In genomic region chr11:78840190-78840589, GRCh38 we compare ENCODE assay signal across 15 cellular contexts.
DNase-seq lines count a peak whose midpoint lies in the region; ATAC-seq and TF ChIP-seq lines count a peak whose summit lies in the region.
"Had no signal": no experiment of that assay in that cellular context is flagged by ENCODE, and none has a peak within 500 bp of the region (broad histone marks: within the 10 kb centered on the region; RNA-seq: fewer than 3 reads in every experiment).

No MANE protein-coding gene starts in this region.

- H3K4me1 Mint-ChIP-seq in activated CD8-positive, alpha-beta memory T cell treated with anti-CD3 and anti-CD28 coated beads, Interleukin-2, amount 10 ng/mL, durations not matched to agents 7 days and 5 days, result no peaks in the 10 kb centered on the region

- H3K9me2 ChIP-seq in GM23248 (ENCODE audit: insufficient read depth) (no peaks in the 10 kb centered on the region), hepatocyte (replicated peaks; ENCODE audit: insufficient read depth) (no peaks in the 10 kb centered on the region)

- H3K27ac Mint-ChIP-seq in activated CD8-positive, alpha-beta memory T cell treated with anti-CD3 and anti-CD28 coated beads, Interleukin-2, amount 10 ng/mL, durations not matched to agents 7 days and 5 days, result no peak overlapping the region

- H3K4me3 Mint-ChIP-seq in activated CD8-positive, alpha-beta memory T cell treated with anti-CD3 and anti-CD28 coated beads, Interleukin-2, amount 10 ng/mL, durations not matched to agents 7 days and 5 days, result no peak overlapping the region

- H3F3A ChIP-seq in GM23248 (ENCODE audit: insufficient read depth), result peaks cover 15% of the 10 kb centered on the region

- H3K4me3 ChIP-seq in GM23248, result 0 out of 2 replicates have a peak overlapping the region, but pooled peaks have one; percentile 13
- no peak overlapping the region for H3K4me3 ChIP-seq in cardiac fibroblast (replicated peaks in 1 of 2; ENCODE audit: low read depth in 2 of 2, low read length in 2 of 2)
- H3K4me3 ChIP-seq in hepatocyte, result no peak overlapping the region
- no peak overlapping the region for H3K4me3 ChIP-seq in stomach
- H3K4me3 ChIP-seq: psoas muscle had no signal

- no peaks in the 10 kb centered on the region for H3K36me3 Mint-ChIP-seq in activated CD8-positive, alpha-beta memory T cell treated with anti-CD3 and anti-CD28 coated beads, Interleukin-2, amount 10 ng/mL, durations not matched to agents 7 days and 5 days

- TF ChIP-seq EP300 in stomach (IDR thresholded peaks at IDR 0.05), result no peak

- H3K9me3 ChIP-seq in GM23248 (ENCODE audit: low read depth), result no peaks in the 10 kb centered on the region
- H3K9me3 ChIP-seq in hepatocyte (ENCODE audit: low read depth), result no peaks in the 10 kb centered on the region
- no peaks in the 10 kb centered on the region for H3K9me3 ChIP-seq in stomach
- H3K9me3 ChIP-seq: psoas muscle had no signal

- no peaks in the 10 kb centered on the region for H3K27me3 ChIP-seq in GM23248 (replicated peaks; ENCODE audit: insufficient read depth)
- H3K27me3 ChIP-seq in hepatocyte, result no peaks in the 10 kb centered on the region
- no peaks in the 10 kb centered on the region for H3K27me3 ChIP-seq in stomach

- 0 to 4% methylated on average over 3 of the region's 3 CpGs for WGBS in GM23248 (ENCODE audit: low coverage in 1 of 2, low lambda C conversion rate in 2 of 2, missing lambda C conversion rate in 2 of 2), 2 experiments
- WGBS in hepatocyte (ENCODE audit: low lambda C conversion rate, missing lambda C conversion rate), result 33% methylated on average over 3 of the region's 3 CpGs
- WGBS in stomach, 5 donors, result 31 to 64% (median 39%) methylated on average over 3 of the region's 3 CpGs

- H3K9me3 Mint-ChIP-seq in activated CD8-positive, alpha-beta memory T cell treated with anti-CD3 and anti-CD28 coated beads, Interleukin-2, amount 10 ng/mL, durations not matched to agents 7 days and 5 days (ENCODE audit: low read depth), result no peaks in the 10 kb centered on the region

- H3K4me1 ChIP-seq in GM23248 (ENCODE audit: insufficient read depth), result peaks cover 11% of the 10 kb centered on the region
- peaks cover 10% of the 10 kb centered on the region for H3K4me1 ChIP-seq in hepatocyte (ENCODE audit: insufficient read depth)
- peaks cover 0 to 25% (median 11%) of the 10 kb centered on the region in 4 donors for H3K4me1 ChIP-seq in stomach
- H3K4me1 ChIP-seq: psoas muscle had no signal

- DNase-seq in GM23248 (peak; percentile 74), cardiac fibroblast (ENCODE audit: low read depth in 2 of 2) (peak; percentile 11 to 79), hepatocyte (ENCODE audit: low spot score) (peak; percentile 49), stomach (no peak)
- DNase-seq in activated CD4-positive, alpha-beta T cell treated with anti-CD3 and anti-CD28 coated beads, Interleukin-2, amount 50 U/mL, for 4 hours, result no peak
- DNase-seq in activated CD8-positive, alpha-beta memory T cell treated with anti-CD3 and anti-CD28 coated beads, Interleukin-2, amount 10 ng/mL, durations not matched to agents 7 days and 5 days, result no peak
- DNase-seq: effector memory CD4-positive, alpha-beta T cell; GF-D8; NCI-H1694; NCI-H748 treated with DMSO at 0.1 percent for 48 hours; psoas muscle; stimulated activated naive CD4-positive, alpha-beta T cell treated with Interleukin-2 at 50 U/mL for 16 hours had no signal

- CTCF ChIA-PET in activated CD8-positive, alpha-beta memory T cell treated with anti-CD3 and anti-CD28 coated beads, Interleukin-2, amount 10 ng/mL, durations not matched to agents 7 days and 5 days (lab: Charles Lee), result interaction anchor here (0.9 to 1.5 kb wide), 3 partner anchors 11 to 260 kb away, joined by 3 read pairs; no protein-coding TSS in a partner anchor

- intact Hi-C loops in stomach (cut with DNase I; ENCODE audit: low total_unique reads), result no loop called here

- no peaks in the 10 kb centered on the region for H4K20me1 ChIP-seq in GM23248 (ENCODE audit: insufficient read depth)
- H4K20me1 ChIP-seq in hepatocyte (ENCODE audit: insufficient read depth, poor library complexity, severe bottlenecking), result no peaks in the 10 kb centered on the region

- ATAC-seq in GM18858 (IDR thresholded peaks at IDR 0.05; ENCODE audit: unreplicated experiment) (no peak), GM21390 (IDR thresholded peaks at IDR 0.05; ENCODE audit: unreplicated experiment) (no peak)
- no peak for ATAC-seq in activated CD8-positive, alpha-beta memory T cell treated with anti-CD3 and anti-CD28 coated beads, Interleukin-2, amount 10 ng/mL, durations not matched to agents 7 days and 5 days

- TF ChIP-seq POLR2A in stomach (IDR thresholded peaks at IDR 0.05), result no peak

- in situ Hi-C loops in GM23248 (cut with MboI), result no loop called here

- H3K36me3 ChIP-seq in GM23248 (ENCODE audit: low read depth), result no peaks in the 10 kb centered on the region
- H3K36me3 ChIP-seq in hepatocyte (replicated peaks; ENCODE audit: insufficient read depth, low read depth), result no peaks in the 10 kb centered on the region
- no peaks in the 10 kb centered on the region for H3K36me3 ChIP-seq in stomach

- no peaks in the 10 kb centered on the region for H3K79me2 ChIP-seq in GM23248 (ENCODE audit: insufficient read depth)
- H3K79me2 ChIP-seq in hepatocyte, result no peaks in the 10 kb centered on the region

- H2AFZ ChIP-seq in GM23248, result peak overlapping the region; percentile 42
- no peak overlapping the region for H2AFZ ChIP-seq in hepatocyte

- peak overlapping the region; percentile 63 for H3K9ac ChIP-seq in GM23248

- H3K4me2 ChIP-seq in GM23248 (ENCODE audit: unreplicated experiment) (peak overlapping the region; percentile 67), hepatocyte (peak overlapping the region; percentile 53)

- peaks cover 6% of the 10 kb centered on the region for H3K27me3 Mint-ChIP-seq in activated CD8-positive, alpha-beta memory T cell treated with anti-CD3 and anti-CD28 coated beads, Interleukin-2, amount 10 ng/mL, durations not matched to agents 7 days and 5 days

- TF ChIP-seq CTCF in cardiac fibroblast (IDR thresholded peaks at IDR 0.05; ENCODE audit: low read depth, low read length), result no peak
- TF ChIP-seq CTCF in hepatocyte (IDR thresholded peaks at IDR 0.05; ENCODE audit: poor library complexity), result no peak
- no peak for TF ChIP-seq CTCF in stomach (IDR thresholded peaks at IDR 0.05)

- H3K27ac ChIP-seq in GM23248 (peak overlapping the region; percentile 87), hepatocyte (peak overlapping the region; percentile 84), stomach (peak overlapping the region in 3 of 5 donors; percentile 4 to 61 (median 47))
- H3K27ac ChIP-seq: HL-60, psoas muscle had no signal

Comparison
In these comparisons a context has a peak if more than half of its experiments do, and no peak if none do; other contexts are left out.
1. DNase-seq: peak in GM23248 (single experiment), cardiac fibroblast (2 of 2) and hepatocyte (single experiment); none in stomach (single experiment), activated CD4-positive, alpha-beta T cell treated with anti-CD3 and anti-CD28 coated beads, Interleukin-2, amount 50 U/mL, for 4 hours (0 of 2) and activated CD8-positive, alpha-beta memory T cell treated with anti-CD3 and anti-CD28 coated beads, Interleukin-2, amount 10 ng/mL, durations not matched to agents 7 days and 5 days (single experiment).
2. Peak in every context shown above with its lines, with median percentiles within 50 percentile points of each other: H3K27ac ChIP-seq.